In genomic region chr6:21101694-21102093, GRCh38 we compare ENCODE assay signal across 1 cellular context.
TF ChIP-seq lines count a peak whose summit lies in the region.

No MANE protein-coding gene starts in this region.

TF ChIP-seq in K562, 482 proteins besides CTCF, POLR2A, EP300 and RAD21 (continued from another document):
- TF ChIP-seq TCF7 (IDR thresholded peaks at IDR 0.05; ENCODE audit: borderline replicate concordance): no peak
- TF ChIP-seq CLOCK (CRISPR knock-in tag; IDR thresholded peaks at IDR 0.05; ENCODE audit: borderline replicate concordance): no peak
- no peak for TF ChIP-seq PTTG1 (tag; IDR thresholded peaks at IDR 0.05; ENCODE audit: low read depth)
- TF ChIP-seq HDAC8 (tag; IDR thresholded peaks at IDR 0.05): no peak
- TF ChIP-seq HLTF (IDR thresholded peaks at IDR 0.05): no peak
- TF ChIP-seq ZNF830 (CRISPR knock-in tag; IDR thresholded peaks at IDR 0.05): no peak
- peak; percentile 47; the same call in 1 of the 2 replicates for TF ChIP-seq ZNF668 (CRISPR knock-in tag; IDR thresholded peaks at IDR 0.05)
- TF ChIP-seq TAL1 (IDR thresholded peaks at IDR 0.05): peak; percentile 94
- TF ChIP-seq ZEB2 (IDR thresholded peaks at IDR 0.05): peak; percentile 54; the same call in 1 of the 2 replicates
- no peak for TF ChIP-seq HIVEP1 (CRISPR knock-in tag; IDR thresholded peaks at IDR 0.05)
- TF ChIP-seq FOXK1 (CRISPR knock-in tag; IDR thresholded peaks at IDR 0.05; ENCODE audit: borderline replicate concordance): no peak
- TF ChIP-seq VEZF1 (CRISPR knock-in tag; IDR thresholded peaks at IDR 0.05): peak; percentile 36
- 0 out of 2 replicates have a peak, but pooled peaks have one; percentile 57 for TF ChIP-seq ELF4 (CRISPR knock-in tag; IDR thresholded peaks at IDR 0.05)
- no peak for TF ChIP-seq TSC22D4 (tag; IDR thresholded peaks at IDR 0.05)
- TF ChIP-seq HSF4 (CRISPR knock-in tag; IDR thresholded peaks at IDR 0.05; ENCODE audit: borderline replicate concordance): no peak
- no peak for TF ChIP-seq ZNF274 (IDR thresholded peaks at IDR 0.05; ENCODE audit: borderline replicate concordance, low read depth, low read length)
- TF ChIP-seq AFF4 (CRISPR knock-in tag; IDR thresholded peaks at IDR 0.05): no peak
- no peak for TF ChIP-seq ZFP36 (IDR thresholded peaks at IDR 0.05; ENCODE audit: low read depth, low read length, partially characterized antibody)
- TF ChIP-seq ZFP91 (CRISPR knock-in tag; IDR thresholded peaks at IDR 0.05): no peak
- TF ChIP-seq ELK3 (CRISPR knock-in tag; IDR thresholded peaks at IDR 0.05): no peak
- no peak for TF ChIP-seq BRCA1 (IDR thresholded peaks at IDR 0.05)
- no peak for TF ChIP-seq BRCA1 (CRISPR knock-in tag; IDR thresholded peaks at IDR 0.05)
- no peak for TF ChIP-seq POLR3G (IDR thresholded peaks at IDR 0.05; ENCODE audit: extremely low read depth, insufficient read length, insufficient replicate concordance)
